In the genomic region with DNA sequence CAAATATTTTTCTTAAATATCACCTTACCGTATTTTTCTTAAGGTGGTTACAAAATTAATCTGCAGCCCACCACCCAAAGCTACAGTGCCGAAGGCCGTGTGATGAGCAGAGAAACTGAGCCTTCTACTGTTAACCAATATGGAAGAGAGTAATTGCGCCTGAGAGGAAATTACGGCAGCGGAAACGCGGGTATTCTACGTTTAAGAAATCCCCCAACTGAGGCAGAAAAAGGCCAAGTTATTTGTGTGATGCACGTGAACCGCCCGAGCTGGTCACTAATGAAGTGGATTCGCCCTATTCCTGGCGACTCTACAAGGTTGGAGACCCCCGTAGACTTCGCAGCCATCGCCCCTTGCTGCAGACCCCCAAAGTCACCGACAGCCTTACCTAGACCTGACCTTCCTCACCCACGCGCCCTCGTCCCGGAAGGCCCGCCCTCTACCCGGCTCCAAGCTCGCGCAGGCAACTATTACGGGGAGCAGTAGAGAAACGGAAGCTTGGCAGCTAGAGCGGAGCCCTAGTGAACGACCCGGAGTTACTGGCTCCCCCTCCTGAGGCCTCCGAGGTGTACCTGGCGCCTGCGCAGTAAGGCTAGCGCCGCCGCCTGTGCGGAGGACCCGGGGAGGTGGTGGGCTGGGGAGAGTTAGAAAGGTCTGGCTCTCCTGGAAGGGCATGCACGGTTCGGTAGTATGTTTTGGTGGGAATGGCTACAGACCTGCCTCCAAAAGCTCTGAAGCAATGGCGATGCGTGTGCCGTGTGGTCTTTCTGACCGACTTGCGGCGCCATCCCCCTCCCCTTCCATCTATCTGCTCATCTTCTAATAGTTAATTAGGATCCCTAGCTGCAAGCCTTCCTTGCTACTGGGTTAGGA, we compare ENCODE assay signal across 1 cellular context.
TF ChIP-seq lines count a peak whose summit lies in the region.

A gene (minus strand): TSS at position 430 of the 873 bp plus-strand sequence. CDS start 4,319 bp downstream, outside the sequence.

TF ChIP-seq in A549, 52 proteins besides CTCF, POLR2A, EP300 and RAD21 (continued from another document):
- TF ChIP-seq, protein P1, sequence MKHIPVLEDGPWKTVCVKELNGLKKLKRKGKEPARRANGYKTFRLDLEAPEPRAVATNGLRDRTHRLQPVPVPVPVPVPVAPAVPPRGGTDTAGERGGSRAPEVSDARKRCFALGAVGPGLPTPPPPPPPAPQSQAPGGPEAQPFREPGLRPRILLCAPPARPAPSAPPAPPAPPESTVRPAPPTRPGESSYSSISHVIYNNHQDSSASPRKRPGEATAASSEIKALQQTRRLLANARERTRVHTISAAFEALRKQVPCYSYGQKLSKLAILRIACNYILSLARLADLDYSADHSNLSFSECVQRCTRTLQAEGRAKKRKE (CRISPR knock-in tag; IDR thresholded peaks at IDR 0.05; ENCODE audit: low read depth) = no peak
- TF ChIP-seq JUNB (IDR thresholded peaks at IDR 0.05) (no peak), POLR2AphosphoS2 (conservative IDR thresholded peaks at IDR 0.05; ENCODE audit: low read length) (no peak), RCOR1 (IDR thresholded peaks at IDR 0.05; ENCODE audit: low read depth, low read length) (no peak), HOXA7 (CRISPR knock-in tag; IDR thresholded peaks at IDR 0.05) (no peak), CBX2 (IDR thresholded peaks at IDR 0.05; ENCODE audit: borderline replicate concordance, low read depth) (no peak), ESRRA (IDR thresholded peaks at IDR 0.05; ENCODE audit: borderline replicate concordance, low read length) (no peak), HOXB5 (CRISPR knock-in tag; IDR thresholded peaks at IDR 0.05) (0 out of 2 replicates have a peak, but pooled peaks have one; percentile 24), HEYL (CRISPR knock-in tag; IDR thresholded peaks at IDR 0.05) (no peak), ZC3H11A (IDR thresholded peaks at IDR 0.05) (no peak), RNF2 (IDR thresholded peaks at IDR 0.05; ENCODE audit: borderline replicate concordance, low read depth) (no peak), KDM5A (IDR thresholded peaks at IDR 0.05) (no peak), RFX5 (IDR thresholded peaks at IDR 0.05) (no peak), EHMT2 (IDR thresholded peaks at IDR 0.05; ENCODE audit: low read depth) (no peak), CEBPB (IDR thresholded peaks at IDR 0.05) (no peak), FOXS1 (CRISPR knock-in tag; IDR thresholded peaks at IDR 0.05) (0 out of 2 replicates have a peak, but pooled peaks have one; percentile 16), KDM1A (IDR thresholded peaks at IDR 0.05; ENCODE audit: low read depth) (no peak), FOSL2 (IDR thresholded peaks at IDR 0.05) (no peak), FOSL2 (CRISPR knock-in tag; IDR thresholded peaks at IDR 0.05) (no peak), BHLHE40 (IDR thresholded peaks at IDR 0.05; ENCODE audit: low read depth, low read length) (peak; percentile 11; the same call in 1 of the 2 replicates), EHF (CRISPR knock-in tag; IDR thresholded peaks at IDR 0.05) (no peak), NFE2L2 (conservative IDR thresholded peaks at IDR 0.05; ENCODE audit: low read length) (no peak), ZFP36 (IDR thresholded peaks at IDR 0.05; ENCODE audit: borderline replicate concordance, partially characterized antibody) (no peak), JUN (IDR thresholded peaks at IDR 0.05) (peak; percentile 82 to 91), MAZ (IDR thresholded peaks at IDR 0.05; ENCODE audit: borderline replicate concordance, low read depth, low read length) (no peak), ZSCAN20 (CRISPR knock-in tag; IDR thresholded peaks at IDR 0.05) (no peak), SREBF2 (IDR thresholded peaks at IDR 0.05) (no peak), MAFK (IDR thresholded peaks at IDR 0.05; ENCODE audit: partially characterized antibody) (no peak), FOSB (CRISPR knock-in tag; IDR thresholded peaks at IDR 0.05) (peak; percentile 51), TP53 (CRISPR knock-in tag; IDR thresholded peaks at IDR 0.05) (0 out of 2 replicates have a peak, but pooled peaks have one; percentile 18), MYC (IDR thresholded peaks at IDR 0.05; ENCODE audit: borderline replicate concordance, low read length) (peak; percentile 88), RARB (CRISPR knock-in tag; IDR thresholded peaks at IDR 0.05) (no peak), PHF8 (IDR thresholded peaks at IDR 0.05; ENCODE audit: borderline replicate concordance, low read depth) (peak; percentile 96; the same call in 1 of the 2 replicates), NR3C1 (IDR thresholded peaks at IDR 0.05) (no peak), HDAC2 (IDR thresholded peaks at IDR 0.05) (no peak), TFCP2L1 (CRISPR knock-in tag; IDR thresholded peaks at IDR 0.05) (no peak), SMC3 (IDR thresholded peaks at IDR 0.05) (peak; percentile 43; the same call in 2 of the 3 replicates), NPAS2 (CRISPR knock-in tag; IDR thresholded peaks at IDR 0.05; ENCODE audit: borderline replicate concordance) (no peak)
- TF ChIP-seq, protein P2, sequence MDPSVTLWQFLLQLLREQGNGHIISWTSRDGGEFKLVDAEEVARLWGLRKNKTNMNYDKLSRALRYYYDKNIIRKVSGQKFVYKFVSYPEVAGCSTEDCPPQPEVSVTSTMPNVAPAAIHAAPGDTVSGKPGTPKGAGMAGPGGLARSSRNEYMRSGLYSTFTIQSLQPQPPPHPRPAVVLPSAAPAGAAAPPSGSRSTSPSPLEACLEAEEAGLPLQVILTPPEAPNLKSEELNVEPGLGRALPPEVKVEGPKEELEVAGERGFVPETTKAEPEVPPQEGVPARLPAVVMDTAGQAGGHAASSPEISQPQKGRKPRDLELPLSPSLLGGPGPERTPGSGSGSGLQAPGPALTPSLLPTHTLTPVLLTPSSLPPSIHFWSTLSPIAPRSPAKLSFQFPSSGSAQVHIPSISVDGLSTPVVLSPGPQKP (IDR thresholded peaks at IDR 0.05; ENCODE audit: low read depth, low read length) = no peak
- TF ChIP-seq, protein P3, sequence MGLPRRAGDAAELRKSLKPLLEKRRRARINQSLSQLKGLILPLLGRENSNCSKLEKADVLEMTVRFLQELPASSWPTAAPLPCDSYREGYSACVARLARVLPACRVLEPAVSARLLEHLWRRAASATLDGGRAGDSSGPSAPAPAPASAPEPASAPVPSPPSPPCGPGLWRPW (IDR thresholded peaks at IDR 0.05) = no peak
- TF ChIP-seq, protein P4, sequence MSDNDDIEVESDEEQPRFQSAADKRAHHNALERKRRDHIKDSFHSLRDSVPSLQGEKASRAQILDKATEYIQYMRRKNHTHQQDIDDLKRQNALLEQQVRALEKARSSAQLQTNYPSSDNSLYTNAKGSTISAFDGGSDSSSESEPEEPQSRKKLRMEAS (IDR thresholded peaks at IDR 0.05) = peak; percentile 96
- TF ChIP-seq, protein P5, sequence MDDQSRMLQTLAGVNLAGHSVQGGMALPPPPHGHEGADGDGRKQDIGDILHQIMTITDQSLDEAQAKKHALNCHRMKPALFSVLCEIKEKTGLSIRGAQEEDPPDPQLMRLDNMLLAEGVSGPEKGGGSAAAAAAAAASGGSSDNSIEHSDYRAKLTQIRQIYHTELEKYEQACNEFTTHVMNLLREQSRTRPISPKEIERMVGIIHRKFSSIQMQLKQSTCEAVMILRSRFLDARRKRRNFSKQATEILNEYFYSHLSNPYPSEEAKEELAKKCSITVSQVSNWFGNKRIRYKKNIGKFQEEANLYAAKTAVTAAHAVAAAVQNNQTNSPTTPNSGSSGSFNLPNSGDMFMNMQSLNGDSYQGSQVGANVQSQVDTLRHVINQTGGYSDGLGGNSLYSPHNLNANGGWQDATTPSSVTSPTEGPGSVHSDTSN (IDR thresholded peaks at IDR 0.05) = peak; percentile 69; the same call in 1 of the 2 replicates
- TF ChIP-seq, protein P6, sequence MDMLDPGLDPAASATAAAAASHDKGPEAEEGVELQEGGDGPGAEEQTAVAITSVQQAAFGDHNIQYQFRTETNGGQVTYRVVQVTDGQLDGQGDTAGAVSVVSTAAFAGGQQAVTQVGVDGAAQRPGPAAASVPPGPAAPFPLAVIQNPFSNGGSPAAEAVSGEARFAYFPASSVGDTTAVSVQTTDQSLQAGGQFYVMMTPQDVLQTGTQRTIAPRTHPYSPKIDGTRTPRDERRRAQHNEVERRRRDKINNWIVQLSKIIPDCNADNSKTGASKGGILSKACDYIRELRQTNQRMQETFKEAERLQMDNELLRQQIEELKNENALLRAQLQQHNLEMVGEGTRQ (IDR thresholded peaks at IDR 0.05) = no peak
- TF ChIP-seq, protein P7, sequence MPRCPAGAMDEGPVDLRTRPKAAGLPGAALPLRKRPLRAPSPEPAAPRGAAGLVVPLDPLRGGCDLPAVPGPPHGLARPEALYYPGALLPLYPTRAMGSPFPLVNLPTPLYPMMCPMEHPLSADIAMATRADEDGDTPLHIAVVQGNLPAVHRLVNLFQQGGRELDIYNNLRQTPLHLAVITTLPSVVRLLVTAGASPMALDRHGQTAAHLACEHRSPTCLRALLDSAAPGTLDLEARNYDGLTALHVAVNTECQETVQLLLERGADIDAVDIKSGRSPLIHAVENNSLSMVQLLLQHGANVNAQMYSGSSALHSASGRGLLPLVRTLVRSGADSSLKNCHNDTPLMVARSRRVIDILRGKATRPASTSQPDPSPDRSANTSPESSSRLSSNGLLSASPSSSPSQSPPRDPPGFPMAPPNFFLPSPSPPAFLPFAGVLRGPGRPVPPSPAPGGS (IDR thresholded peaks at IDR 0.05) = peak; percentile 90
